In genomic region chr14:91523972-91524371, GRCh38 we compare ENCODE assay signal across 18 cellular contexts. TPM values are rescaled to one million over a fixed set of nuclear protein-coding genes. Genes with fewer than 3 reads are reported as not detected.
A peak's percentile ranks its signal among the peaks of the same experiment; 100 is the strongest.
DNase-seq lines count a peak whose midpoint lies in the region; ATAC-seq and TF ChIP-seq lines count a peak whose summit lies in the region.
"Had no signal": no experiment of that assay in that cellular context is flagged by ENCODE, and none has a peak within 500 bp of the region (broad histone marks: within the 10 kb centered on the region; RNA-seq: fewer than 3 reads in every experiment).

No MANE protein-coding gene starts in this region.

- no peaks in the 10 kb centered on the region for H3K9me3 ChIP-seq in HCT116 (ENCODE audit: control insufficient read depth in 1 of 2, insufficient read depth in 1 of 2, low read depth in 1 of 2, low read length in 2 of 2)
- H3K9me3 ChIP-seq: Peyer's patch had no signal

- H3K36me3 ChIP-seq in HCT116 (ENCODE audit: control insufficient read depth in 1 of 2, insufficient read depth in 2 of 2, low read length in 2 of 2), result no peaks in the 10 kb centered on the region
- H3K36me3 ChIP-seq: Peyer's patch had no signal

- no peak overlapping the region for H3K4me3 ChIP-seq in HCT116 (replicated peaks in 1 of 2; ENCODE audit: low read depth in 1 of 2, low read length in 2 of 2)
- H3K4me3 ChIP-seq: GM12878, GM23248, Peyer's patch had no signal

- TF ChIP-seq RAD21 in HCT116 (IDR thresholded peaks at IDR 0.05; ENCODE audit: low read depth), result no peak

- H3K27ac ChIP-seq in HCT116 (ENCODE audit: low read depth, low read length), result no peak overlapping the region
- H3K27ac ChIP-seq: GM23248, Peyer's patch had no signal

- no peak for TF ChIP-seq POLR2A in HCT116 (IDR thresholded peaks at IDR 0.05; ENCODE audit: borderline replicate concordance, extremely low read depth, insufficient read depth, insufficient read length)
- no peak for TF ChIP-seq POLR2A in GM18505 (IDR thresholded peaks at IDR 0.05; ENCODE audit: borderline replicate concordance, extremely low read depth, insufficient read depth, insufficient read length)

- intact Hi-C loops in HCT116 (cut with micrococcal nuclease), result no loop called here

- peaks cover 13% of the 10 kb centered on the region for H3K27me3 Mint-ChIP-seq in WTC11 (ENCODE audit: low read depth)

- no peaks in the 10 kb centered on the region for H3K9me2 ChIP-seq in HCT116 (ENCODE audit: insufficient read depth)

- no peak overlapping the region for H2AFZ ChIP-seq in HCT116 (ENCODE audit: low read depth, low read length, poor library complexity, severe bottlenecking)
- H2AFZ ChIP-seq: GM23248 had no signal

- no peaks in the 10 kb centered on the region for H3K36me3 Mint-ChIP-seq in WTC11

- H4K20me1 ChIP-seq in HCT116 (ENCODE audit: insufficient read depth), result no peaks in the 10 kb centered on the region

- TF ChIP-seq CTCF in GM12872 (IDR thresholded peaks at IDR 0.05; ENCODE audit: insufficient read depth, low read depth, low read length), result 0 out of 3 replicates have a peak, but pooled peaks have one; percentile 2
- peak in 2 of 3 experiments; percentile 24 to 26; a peak in 4 of 6 replicates for TF ChIP-seq CTCF in HCT116 (IDR thresholded peaks at IDR 0.05 in 2 of 3, conservative IDR thresholded peaks at IDR 0.05 in 1 of 3; ENCODE audit: borderline replicate concordance in 1 of 3, insufficient read depth in 1 of 3, low read depth in 2 of 3, low read length in 2 of 3)
- no peak for TF ChIP-seq CTCF in WTC11 (IDR thresholded peaks at IDR 0.05)

- H3K4me3 Mint-ChIP-seq in WTC11, result no peak overlapping the region
- H3K4me3 Mint-ChIP-seq: CD4-positive, CD25-positive, alpha-beta regulatory T cell had no signal

- peak; percentile 83 for ATAC-seq in HCT116
- peak; percentile 57 for ATAC-seq in WTC11
- no peak for ATAC-seq in GM18505 (IDR thresholded peaks at IDR 0.05; ENCODE audit: unreplicated experiment)
- no peak for ATAC-seq in HG03097 (IDR thresholded peaks at IDR 0.05; ENCODE audit: low FRiP score, unreplicated experiment)
- ATAC-seq: GM12878, SK-N-SH treated with all-trans-retinoic acid at 6 μM for 48 hours had no signal

- CTCF ChIA-PET in HCT116 (lab: Charles Lee), result no interaction called here
- CTCF ChIA-PET in WTC11 (lab: Charles Lee), result no interaction called here

- H3K4me1 ChIP-seq in HCT116 (ENCODE audit: control insufficient read depth in 1 of 2, insufficient read depth in 2 of 2, low read length in 2 of 2), result no peaks in the 10 kb centered on the region
- H3K4me1 ChIP-seq: Peyer's patch had no signal

- no peaks in the 10 kb centered on the region for H3K4me1 Mint-ChIP-seq in WTC11
- H3K4me1 Mint-ChIP-seq: CD4-positive, CD25-positive, alpha-beta regulatory T cell had no signal

- no peak for DNase-seq in HCT116 (ENCODE audit: low read depth, low spot score)
- DNase-seq in WTC11 (ENCODE audit: low spot score), result no peak
- DNase-seq in iPS-NIHi11 (ENCODE audit: low spot score), result peak; percentile 31
- no peak for DNase-seq in activated naive CD4-positive, alpha-beta T cell (lab: John Stamatoyannopoulos, UW)
- DNase-seq: CD4-positive, CD25-positive, alpha-beta regulatory T cell; GM23248; NCI-H1092 treated with DMSO at 0.1 percent for 48 hours; NCI-H146; NCI-H2029; NCI-H226; NCI-H510A treated with DMSO at 0.1 percent for 48 hours; NCI-H748 treated with DMSO at 0.1 percent for 48 hours; Peyer's patch had no signal

- H3K79me2 ChIP-seq in HCT116 (ENCODE audit: insufficient read depth, low read length), result no peaks in the 10 kb centered on the region

- RAD21 ChIA-PET in HCT116 (lab: Charles Lee; ENCODE audit: low non-redundant PET in 1 of 2, low total read pairs in 2 of 2, uncharacterized antibody in 2 of 2, unreplicated experiment in 2 of 2), result no interaction called here

- no TSS peak for BruUV-seq in HCT116 (replicated peaks; lab: Mats Ljungman, UMichigan)

- H3K9me3 Mint-ChIP-seq in WTC11, result peaks cover 13% of the 10 kb centered on the region

- H3K27me3 ChIP-seq in HCT116 (ENCODE audit: insufficient read depth, low read length), result no peaks in the 10 kb centered on the region
- H3K27me3 ChIP-seq: Peyer's patch had no signal

- POLR2A ChIA-PET in HCT116 (lab: Charles Lee), result no interaction called here
- POLR2A ChIA-PET in WTC11 (lab: Charles Lee), result no interaction called here

- no peak overlapping the region for H3K4me2 ChIP-seq in HCT116 (ENCODE audit: low read length)

- H3K9ac ChIP-seq in HCT116 (ENCODE audit: low read length), result no peak overlapping the region
- H3K9ac ChIP-seq: GM23248 had no signal

- H3K27ac Mint-ChIP-seq in WTC11, result no peak overlapping the region
- H3K27ac Mint-ChIP-seq: CD4-positive, CD25-positive, alpha-beta regulatory T cell had no signal

TF ChIP-seq in HCT116, 20 proteins besides CTCF, POLR2A, EP300 and RAD21:
- TF ChIP-seq, protein P1, sequence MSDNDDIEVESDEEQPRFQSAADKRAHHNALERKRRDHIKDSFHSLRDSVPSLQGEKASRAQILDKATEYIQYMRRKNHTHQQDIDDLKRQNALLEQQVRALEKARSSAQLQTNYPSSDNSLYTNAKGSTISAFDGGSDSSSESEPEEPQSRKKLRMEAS (IDR thresholded peaks at IDR 0.05), result 0 out of 2 replicates have a peak, but pooled peaks have one; percentile 36
- TF ChIP-seq JUND (IDR thresholded peaks at IDR 0.05), result no peak
TF ChIP-seq in HCT116: peak in this region for 1.

TF ChIP-seq in WTC11, 78 proteins besides CTCF, POLR2A, EP300 and RAD21 (continues in another document):
- TF ChIP-seq ZNF138 (CRISPR knock-in tag; conservative IDR thresholded peaks at IDR 0.05) (no peak), ZNF396 (CRISPR knock-in tag; IDR thresholded peaks at IDR 0.05; ENCODE audit: borderline replicate concordance) (no peak), NR1H2 (CRISPR knock-in tag; IDR thresholded peaks at IDR 0.05) (no peak)
- TF ChIP-seq, protein P2, sequence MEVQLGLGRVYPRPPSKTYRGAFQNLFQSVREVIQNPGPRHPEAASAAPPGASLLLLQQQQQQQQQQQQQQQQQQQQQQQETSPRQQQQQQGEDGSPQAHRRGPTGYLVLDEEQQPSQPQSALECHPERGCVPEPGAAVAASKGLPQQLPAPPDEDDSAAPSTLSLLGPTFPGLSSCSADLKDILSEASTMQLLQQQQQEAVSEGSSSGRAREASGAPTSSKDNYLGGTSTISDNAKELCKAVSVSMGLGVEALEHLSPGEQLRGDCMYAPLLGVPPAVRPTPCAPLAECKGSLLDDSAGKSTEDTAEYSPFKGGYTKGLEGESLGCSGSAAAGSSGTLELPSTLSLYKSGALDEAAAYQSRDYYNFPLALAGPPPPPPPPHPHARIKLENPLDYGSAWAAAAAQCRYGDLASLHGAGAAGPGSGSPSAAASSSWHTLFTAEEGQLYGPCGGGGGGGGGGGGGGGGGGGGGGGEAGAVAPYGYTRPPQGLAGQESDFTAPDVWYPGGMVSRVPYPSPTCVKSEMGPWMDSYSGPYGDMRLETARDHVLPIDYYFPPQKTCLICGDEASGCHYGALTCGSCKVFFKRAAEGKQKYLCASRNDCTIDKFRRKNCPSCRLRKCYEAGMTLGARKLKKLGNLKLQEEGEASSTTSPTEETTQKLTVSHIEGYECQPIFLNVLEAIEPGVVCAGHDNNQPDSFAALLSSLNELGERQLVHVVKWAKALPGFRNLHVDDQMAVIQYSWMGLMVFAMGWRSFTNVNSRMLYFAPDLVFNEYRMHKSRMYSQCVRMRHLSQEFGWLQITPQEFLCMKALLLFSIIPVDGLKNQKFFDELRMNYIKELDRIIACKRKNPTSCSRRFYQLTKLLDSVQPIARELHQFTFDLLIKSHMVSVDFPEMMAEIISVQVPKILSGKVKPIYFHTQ (CRISPR knock-in tag; IDR thresholded peaks at IDR 0.05), result no peak
- TF ChIP-seq, protein P1 (CRISPR knock-in tag; IDR thresholded peaks at IDR 0.05), result no peak
- TF ChIP-seq, protein P3, sequence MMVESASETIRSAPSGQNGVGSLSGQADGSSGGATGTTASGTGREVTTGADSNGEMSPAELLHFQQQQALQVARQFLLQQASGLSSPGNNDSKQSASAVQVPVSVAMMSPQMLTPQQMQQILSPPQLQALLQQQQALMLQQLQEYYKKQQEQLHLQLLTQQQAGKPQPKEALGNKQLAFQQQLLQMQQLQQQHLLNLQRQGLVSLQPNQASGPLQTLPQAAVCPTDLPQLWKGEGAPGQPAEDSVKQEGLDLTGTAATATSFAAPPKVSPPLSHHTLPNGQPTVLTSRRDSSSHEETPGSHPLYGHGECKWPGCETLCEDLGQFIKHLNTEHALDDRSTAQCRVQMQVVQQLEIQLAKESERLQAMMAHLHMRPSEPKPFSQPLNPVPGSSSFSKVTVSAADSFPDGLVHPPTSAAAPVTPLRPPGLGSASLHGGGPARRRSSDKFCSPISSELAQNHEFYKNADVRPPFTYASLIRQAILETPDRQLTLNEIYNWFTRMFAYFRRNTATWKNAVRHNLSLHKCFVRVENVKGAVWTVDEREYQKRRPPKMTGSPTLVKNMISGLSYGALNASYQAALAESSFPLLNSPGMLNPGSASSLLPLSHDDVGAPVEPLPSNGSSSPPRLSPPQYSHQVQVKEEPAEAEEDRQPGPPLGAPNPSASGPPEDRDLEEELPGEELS (CRISPR knock-in tag; IDR thresholded peaks at IDR 0.05), result no peak
- TF ChIP-seq, protein P4, sequence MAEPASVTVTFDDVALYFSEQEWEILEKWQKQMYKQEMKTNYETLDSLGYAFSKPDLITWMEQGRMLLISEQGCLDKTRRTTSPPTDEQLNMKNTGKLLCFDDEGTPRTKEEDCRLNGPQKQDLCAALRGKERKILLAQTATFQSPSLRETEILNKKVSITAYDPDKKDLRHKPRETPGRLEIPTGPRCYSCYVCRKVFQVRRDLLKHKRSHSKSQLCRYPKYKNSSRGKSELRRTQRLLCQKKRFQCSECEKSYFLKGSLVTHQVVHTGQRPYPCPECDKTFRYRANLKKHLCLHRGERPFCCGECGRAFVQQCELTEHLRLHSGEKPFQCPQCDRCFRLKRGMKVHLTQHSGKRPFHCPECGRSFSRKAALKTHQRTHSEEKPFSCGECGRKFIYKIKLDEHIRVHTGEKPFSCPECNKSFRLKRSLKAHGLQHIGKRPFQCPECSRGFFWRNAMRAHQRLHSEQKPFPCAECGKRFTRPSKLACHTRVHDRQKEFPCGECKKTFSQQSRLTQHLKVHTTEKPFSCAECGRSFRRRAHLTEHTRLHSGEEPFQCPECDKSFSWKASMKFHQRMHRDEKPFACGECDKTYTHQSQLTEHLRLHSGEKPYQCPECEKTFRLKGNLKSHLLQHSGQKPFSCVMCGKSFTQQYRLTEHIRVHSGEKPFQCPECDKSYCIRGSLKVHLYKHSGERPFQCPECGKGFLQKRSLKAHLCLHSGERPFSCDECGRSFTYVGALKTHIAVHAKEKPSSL (CRISPR knock-in tag; conservative IDR thresholded peaks at IDR 0.05), result no peak

RNA-seq across cellular contexts. Expression of gene PPP4R3A, which starts 13.9 kb away (rescaled TPM):
- total RNA-seq in HCT116 (2021; ENCODE audit: unreplicated experiment) (67.7 TPM), WTC11 (2021) (102 to 124 TPM (median 105 TPM) in 3 replicates)
- 36.9 and 37.0 TPM in 2 replicates for polyA plus RNA-seq in HCT116 (2012)

Comparison
In these comparisons a context has a peak if more than half of its experiments do, and no peak if none do; other contexts are left out.
1. ATAC-seq: peak in HCT116 (single experiment) and WTC11 (single experiment); none in GM18505 (single experiment) and HG03097 (single experiment).